In genomic region chr13:49308104-49308875, GRCh38 we compare ENCODE assay signal across 11 cellular contexts.
DNase-seq lines count a peak whose midpoint lies in the region; ATAC-seq, FAIRE-seq and TF ChIP-seq lines count a peak whose summit lies in the region.
"Had no signal": no experiment of that assay in that cellular context is flagged by ENCODE, and none has a peak within 500 bp of the region (broad histone marks: within the 10 kb centered on the region; RNA-seq: fewer than 3 reads in every experiment).

No MANE protein-coding gene starts in this region.

- no peak overlapping the region for H3K4me3 ChIP-seq in BLaER1 treated with 17β-estradiol and CSF1 and Interleukin-3, amounts not matched to agents 10 nM and 100 nM
- H3K4me3 ChIP-seq in bronchial epithelial cell (ENCODE audit: low read depth, low read length), result no peak overlapping the region
- no peak overlapping the region for H3K4me3 ChIP-seq in rectal smooth muscle tissue (ENCODE audit: low read length)
- no peak overlapping the region for H3K4me3 ChIP-seq in small intestine (ENCODE audit: low read depth in 1 of 2, low read length in 2 of 2)

- peaks cover 6 to 73% (median 34%) of the 10 kb centered on the region in 10 experiments; a peak in 19 of 20 replicates for H3K4me1 ChIP-seq in BLaER1 treated with 17β-estradiol and CSF1 and Interleukin-3, amounts not matched to agents 10 nM and 100 nM
- H3K4me1 ChIP-seq in rectal smooth muscle tissue (ENCODE audit: control insufficient read depth, insufficient read depth, low read length) (peaks cover 18% of the 10 kb centered on the region), small intestine (ENCODE audit: control insufficient read depth in 2 of 2, insufficient read depth in 1 of 2, low read depth in 1 of 2, low read length in 1 of 2) (peaks cover 0 to 2% of the 10 kb centered on the region in 2 donors)

- no peak for TF ChIP-seq CTCF in bronchial epithelial cell (IDR thresholded peaks at IDR 0.05; ENCODE audit: insufficient read depth, low read length, severe bottlenecking)

- no peak overlapping the region for H3K4me3 Mint-ChIP-seq in activated T-helper 2 cell treated with anti-CD3 and anti-CD28 coated beads, Interferon-gamma antibody, Interleukin-2, Interleukin-4, amounts not matched to agents 10 μg/mL and 5 μg/mL and 100 μg/mL, durations not matched to agents 14 hours and 24 hours and 36 hours (ENCODE audit: low read depth)
- H3K4me3 Mint-ChIP-seq: activated naive CD8-positive, alpha-beta T cell; CD4-positive, CD25-positive, alpha-beta regulatory T cell had no signal

- peak overlapping the region in 7 of 11 experiments; percentile 11 to 66 (median 44); a peak in 11 of 22 replicates for H3K4me2 ChIP-seq in BLaER1 treated with 17β-estradiol and CSF1 and Interleukin-3, amounts not matched to agents 10 nM and 100 nM

- peak; percentile 36 for DNase-seq in bronchial epithelial cell (ENCODE audit: low read depth)
- peak; percentile 56 for DNase-seq in iris pigment epithelial cell (ENCODE audit: low read depth)
- DNase-seq in stimulated activated CD8-positive, alpha-beta memory T cell treated with anti-CD3 and anti-CD28 coated beads, Interleukin-4, amount 100 ng/mL, for 48 hours, result no peak
- DNase-seq in small intestine, result no peak
- no peak for DNase-seq in activated T-helper 2 cell treated with anti-CD3 and anti-CD28 coated beads, Interferon-gamma antibody, Interleukin-2, Interleukin-4, amounts not matched to agents 10 μg/mL and 5 μg/mL and 100 μg/mL, durations not matched to agents 14 hours and 24 hours and 36 hours (ENCODE audit: low spot score)
- DNase-seq: CD4-positive, CD25-positive, alpha-beta regulatory T cell; NCI-H187 had no signal

- H3K27ac ChIP-seq in BLaER1 treated with 17β-estradiol and CSF1 and Interleukin-3, amounts not matched to agents 10 nM and 100 nM, result no peak overlapping the region
- H3K27ac ChIP-seq in rectal smooth muscle tissue (ENCODE audit: low read depth, low read length), result peak overlapping the region; percentile 90
- peak overlapping the region in 1 of 2 donors; percentile 83 for H3K27ac ChIP-seq in small intestine (ENCODE audit: low read depth in 1 of 2, low read length in 1 of 2)

- no peak for FAIRE-seq in bronchial epithelial cell (lab: Jason Lieb, UNC)
- FAIRE-seq in small intestine (lab: Jason Lieb, UNC), result no peak

- no peaks in the 10 kb centered on the region for H3K9me3 Mint-ChIP-seq in activated T-helper 2 cell treated with anti-CD3 and anti-CD28 coated beads, Interferon-gamma antibody, Interleukin-2, Interleukin-4, amounts not matched to agents 10 μg/mL and 5 μg/mL and 100 μg/mL, durations not matched to agents 14 hours and 24 hours and 36 hours
- H3K9me3 Mint-ChIP-seq: CD4-positive, CD25-positive, alpha-beta regulatory T cell had no signal

- no peaks in the 10 kb centered on the region for H3K27me3 ChIP-seq in BLaER1 treated with 17β-estradiol and CSF1 and Interleukin-3, amounts not matched to agents 10 nM and 100 nM
- no peaks in the 10 kb centered on the region for H3K27me3 ChIP-seq in bronchial epithelial cell (ENCODE audit: control insufficient read depth, insufficient read depth, low read length)
- no peaks in the 10 kb centered on the region for H3K27me3 ChIP-seq in rectal smooth muscle tissue (ENCODE audit: control insufficient read depth, insufficient read depth, low read length)
- no peaks in the 10 kb centered on the region for H3K27me3 ChIP-seq in small intestine (ENCODE audit: control insufficient read depth in 2 of 2, insufficient read depth in 2 of 2, low read length in 2 of 2)

- 51 to 54% (median 54%) methylated on average over 7 of the region's 7 CpGs for WGBS in small intestine, 3 donors

- no peak overlapping the region for H3K27ac Mint-ChIP-seq in activated T-helper 2 cell treated with anti-CD3 and anti-CD28 coated beads, Interferon-gamma antibody, Interleukin-2, Interleukin-4, amounts not matched to agents 10 μg/mL and 5 μg/mL and 100 μg/mL, durations not matched to agents 14 hours and 24 hours and 36 hours
- H3K27ac Mint-ChIP-seq: activated naive CD8-positive, alpha-beta T cell; CD4-positive, CD25-positive, alpha-beta regulatory T cell had no signal

- intact Hi-C loops in activated T-helper 2 cell treated with anti-CD3 and anti-CD28 coated beads, Interferon-gamma antibody, Interleukin-2, Interleukin-4, amounts not matched to agents 10 μg/mL and 5 μg/mL and 100 μg/mL, durations not matched to agents 14 hours and 24 hours and 36 hours (cut with micrococcal nuclease), result no loop called here

- no peaks in the 10 kb centered on the region for H3K27me3 Mint-ChIP-seq in activated T-helper 2 cell treated with anti-CD3 and anti-CD28 coated beads, Interferon-gamma antibody, Interleukin-2, Interleukin-4, amounts not matched to agents 10 μg/mL and 5 μg/mL and 100 μg/mL, durations not matched to agents 14 hours and 24 hours and 36 hours (ENCODE audit: low read depth)
- H3K27me3 Mint-ChIP-seq: activated naive CD8-positive, alpha-beta T cell; CD4-positive, CD25-positive, alpha-beta regulatory T cell had no signal

- H3K36me3 ChIP-seq in BLaER1 treated with 17β-estradiol and CSF1 and Interleukin-3, amounts not matched to agents 10 nM and 100 nM, result peaks cover 0 to 14% (median 0%) of the 10 kb centered on the region in 11 experiments; a peak in 6 of 22 replicates
- H3K36me3 ChIP-seq in bronchial epithelial cell (ENCODE audit: control insufficient read depth, insufficient read depth, low read length) (no peaks in the 10 kb centered on the region), rectal smooth muscle tissue (ENCODE audit: control insufficient read depth, insufficient read depth, low read length) (peaks cover 5% of the 10 kb centered on the region), small intestine (ENCODE audit: control insufficient read depth in 2 of 2, insufficient read depth in 2 of 2, low read length in 2 of 2) (no peaks in the 10 kb centered on the region)

- no peaks in the 10 kb centered on the region for H3K36me3 Mint-ChIP-seq in activated T-helper 2 cell treated with anti-CD3 and anti-CD28 coated beads, Interferon-gamma antibody, Interleukin-2, Interleukin-4, amounts not matched to agents 10 μg/mL and 5 μg/mL and 100 μg/mL, durations not matched to agents 14 hours and 24 hours and 36 hours (ENCODE audit: low read depth)

- H3K9me3 ChIP-seq in BLaER1 treated with 17β-estradiol and CSF1 and Interleukin-3, amounts not matched to agents 10 nM and 100 nM (replicated peaks in 1 of 11), result no peaks in the 10 kb centered on the region
- H3K9me3 ChIP-seq in small intestine (ENCODE audit: control insufficient read depth, low read depth), result no peaks in the 10 kb centered on the region

- no peak overlapping the region for H3K9ac ChIP-seq in BLaER1 treated with 17β-estradiol and CSF1 and Interleukin-3, amounts not matched to agents 10 nM and 100 nM
- H3K9ac ChIP-seq in rectal smooth muscle tissue (ENCODE audit: low read length), result no peak overlapping the region

- no peak for ATAC-seq in HG03469 (IDR thresholded peaks at IDR 0.05; ENCODE audit: unreplicated experiment)

- no peaks in the 10 kb centered on the region for H4K20me1 ChIP-seq in BLaER1 treated with 17β-estradiol and CSF1 and Interleukin-3, amounts not matched to agents 10 nM and 100 nM

- no peaks in the 10 kb centered on the region for H3K4me1 Mint-ChIP-seq in activated T-helper 2 cell treated with anti-CD3 and anti-CD28 coated beads, Interferon-gamma antibody, Interleukin-2, Interleukin-4, amounts not matched to agents 10 μg/mL and 5 μg/mL and 100 μg/mL, durations not matched to agents 14 hours and 24 hours and 36 hours (ENCODE audit: low read depth)
- H3K4me1 Mint-ChIP-seq: CD4-positive, CD25-positive, alpha-beta regulatory T cell had no signal

Comparison
In these comparisons a context has a peak if more than half of its experiments do, and no peak if none do; other contexts are left out.
1. DNase-seq: peak in bronchial epithelial cell (single experiment) and iris pigment epithelial cell (single experiment); none in stimulated activated CD8-positive, alpha-beta memory T cell treated with anti-CD3 and anti-CD28 coated beads, Interleukin-4, amount 100 ng/mL, for 48 hours (single experiment), small intestine (single experiment) and activated T-helper 2 cell treated with anti-CD3 and anti-CD28 coated beads, Interferon-gamma antibody, Interleukin-2, Interleukin-4, amounts not matched to agents 10 μg/mL and 5 μg/mL and 100 μg/mL, durations not matched to agents 14 hours and 24 hours and 36 hours (single experiment).